In the genomic region with DNA sequence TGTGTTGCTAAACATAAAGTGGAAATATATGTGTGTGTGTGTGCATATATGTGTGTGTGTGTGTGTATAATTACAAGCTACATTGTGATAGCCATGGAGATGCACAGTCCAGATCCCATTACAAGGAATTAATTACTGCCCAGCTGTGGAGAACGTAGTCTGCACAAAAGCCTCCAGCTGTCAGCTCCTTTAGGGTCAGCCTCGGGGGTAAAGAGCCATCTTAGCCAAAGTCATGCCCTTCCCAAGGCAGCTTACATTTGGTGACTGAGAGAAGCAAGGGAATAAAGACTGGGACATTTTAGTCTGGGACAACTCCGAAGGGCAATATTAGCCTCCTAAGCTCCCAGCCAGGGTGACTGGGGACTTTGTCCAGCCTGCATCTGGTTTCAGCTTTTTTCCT, we compare ENCODE assay signal across 1 cellular context.
TF ChIP-seq lines count a peak whose summit lies in the region.

No MANE protein-coding gene starts in this region.

TF ChIP-seq in GM12878, 131 proteins besides CTCF, POLR2A, EP300 and RAD21:
- TF ChIP-seq WRNIP1 (IDR thresholded peaks at IDR 0.05; ENCODE audit: borderline replicate concordance, low read depth, low read length) (0 out of 2 replicates have a peak, but pooled peaks have one; percentile 82), SRF (IDR thresholded peaks at IDR 0.05; ENCODE audit: low read depth in 2 of 2, low read length in 2 of 2) (no peak)
